In genomic region chr1:58898739-58899580, GRCh38 we compare ENCODE assay signal across 10 cellular contexts.
DNase-seq lines count a peak whose midpoint lies in the region; ATAC-seq, FAIRE-seq and TF ChIP-seq lines count a peak whose summit lies in the region.
"Had no signal": no experiment of that assay in that cellular context is flagged by ENCODE, and none has a peak within 500 bp of the region (broad histone marks: within the 10 kb centered on the region; RNA-seq: fewer than 3 reads in every experiment).

No MANE protein-coding gene starts in this region.

- H3K27ac ChIP-seq in K562 (ENCODE audit: extremely low read depth, low read depth, low read length) (peak overlapping the region; percentile 95), left lung (peak overlapping the region; percentile 65 to 84), smooth muscle cell (ENCODE audit: low read depth) (peak overlapping the region; percentile 58)

- TF ChIP-seq EP300 in K562 (IDR thresholded peaks at IDR 0.05; ENCODE audit: low read length) = peak; percentile 97

- BruUV-seq in K562 (replicated peaks; lab: Mats Ljungman, UMichigan) = no TSS peak

- H3K4me1 ChIP-seq in K562 (replicated peaks in 1 of 2; ENCODE audit: control insufficient read depth in 2 of 2, insufficient read depth in 2 of 2, low read length in 2 of 2) (peaks cover 56 to 75% of the 10 kb centered on the region in 2 experiments), left lung (peaks cover 33 to 88% of the 10 kb centered on the region in 2 donors), smooth muscle cell (ENCODE audit: low read depth) (peaks cover 23% of the 10 kb centered on the region)

- H3K4me3 ChIP-seq in K562 (no peak overlapping the region; the same call in 1 of the 2 replicates), left lung (no peak overlapping the region), smooth muscle cell (no peak overlapping the region)

- H3K79me2 ChIP-seq in K562 (ENCODE audit: control insufficient read depth, insufficient read depth, low read length) (no peaks in the 10 kb centered on the region), smooth muscle cell (ENCODE audit: low read depth) (no peaks in the 10 kb centered on the region)

- peak overlapping the region; percentile 49 to 74; a peak in 3 of 4 replicates for H3K9ac ChIP-seq in K562 (ENCODE audit: insufficient read depth in 1 of 2, low read depth in 2 of 2, low read length in 2 of 2)
- H3K9ac ChIP-seq in smooth muscle cell (ENCODE audit: low read depth) = no peak overlapping the region

- H2AFZ ChIP-seq in K562 (ENCODE audit: low read depth, low read length) (peak overlapping the region; percentile 85), smooth muscle cell (ENCODE audit: low read depth) (peak overlapping the region; percentile 5)

- peaks cover 29% of the 10 kb centered on the region for H3F3A ChIP-seq in smooth muscle cell (ENCODE audit: low read depth)

- no peaks in the 10 kb centered on the region for H3K27me3 ChIP-seq in K562 (ENCODE audit: control insufficient read depth in 2 of 2, insufficient read depth in 2 of 2, low read length in 2 of 2)
- H3K27me3 ChIP-seq in left lung = no peaks in the 10 kb centered on the region
- H3K27me3 ChIP-seq in smooth muscle cell (ENCODE audit: low read depth) = no peaks in the 10 kb centered on the region

- in situ Hi-C loops in KBM-7 (cut with MboI; ENCODE audit: low pct_unique_long_range_greater_than_20kb, low sequenced_read_pairs) = no loop called here
- in situ Hi-C loops in K562 (cut with MboI) = no loop called here

- TF ChIP-seq CTCF in K562 (IDR thresholded peaks at IDR 0.05 in 2 of 3, conservative IDR thresholded peaks at IDR 0.05 in 1 of 3; ENCODE audit: insufficient read depth in 2 of 3, low read depth in 1 of 3, low read length in 3 of 3) = no peak; a peak in 2 of 6 replicates
- no peak for TF ChIP-seq CTCF in left lung (IDR thresholded peaks at IDR 0.05)
- TF ChIP-seq CTCF in smooth muscle cell (IDR thresholded peaks at IDR 0.05; ENCODE audit: borderline replicate concordance, insufficient read depth, poor library complexity, severe bottlenecking) = no peak

- whole genome bisulfite sequencing in K562 (ENCODE audit: insufficient coverage, low coverage, missing lambda C conversion rate) = under 1% methylated on average over 10 of the region's 10 CpGs
- 28% methylated on average over 10 of the region's 10 CpGs for WGBS in smooth muscle cell (ENCODE audit: low lambda C conversion rate)

- intact Hi-C loops in K562 (cut with micrococcal nuclease) = loop anchor here (1.0 to 5.0 kb wide), 4 partner anchors 15 to 114 kb away; partner anchors contain the start of gene JUN
- intact Hi-C loops in left lung (cut with DNase I) = no loop called here

- no peaks in the 10 kb centered on the region for H4K20me1 ChIP-seq in K562 (replicated peaks; ENCODE audit: control insufficient read depth, insufficient read depth, low read length)
- H4K20me1 ChIP-seq in smooth muscle cell (ENCODE audit: low read depth) = no peaks in the 10 kb centered on the region

- H3K4me2 ChIP-seq in K562 (ENCODE audit: insufficient read depth, low read length) = peak overlapping the region; percentile 82
- peak overlapping the region; percentile 46 for H3K4me2 ChIP-seq in smooth muscle cell

- POLR2A ChIA-PET in K562 (lab: Yijun Ruan, JAX) = interaction anchor here (0.6 to 3.5 kb wide), 11 partner anchors 9 to 119 kb away, joined by 3 to 17 read pairs (median 5); partner anchors contain the start of gene JUN

- CTCF ChIA-PET in K562 (lab: Yijun Ruan, JAX; ENCODE audit: low intra/inter-chr PET ratio) = no interaction called here

- peaks cover 4% of the 10 kb centered on the region for H3K9me1 ChIP-seq in K562 (ENCODE audit: control insufficient read depth, insufficient read depth, low read length)

- H3K9me3 ChIP-seq in K562 (replicated peaks; ENCODE audit: control insufficient read depth, insufficient read depth, low read depth, low read length) (no peaks in the 10 kb centered on the region), left lung (no peaks in the 10 kb centered on the region), smooth muscle cell (replicated peaks; ENCODE audit: low read depth) (no peaks in the 10 kb centered on the region)

- ATAC-seq in K562 = peak; percentile 84
- ATAC-seq in left lung = no peak
- no peak for ATAC-seq in HG02852 (IDR thresholded peaks at IDR 0.05; ENCODE audit: unreplicated experiment)
- ATAC-seq in activated CD4-positive, CD25-positive, alpha-beta regulatory T cell treated with anti-CD3 and anti-CD28 coated beads, Interleukin-2, amount 50 U/mL, for 24 hours = no peak

- TF ChIP-seq POLR2A in K562 (conservative IDR thresholded peaks at IDR 0.05) = 0 out of 2 replicates have a peak, but pooled peaks have one; percentile 38

- FAIRE-seq in K562 (lab: Jason Lieb, UNC) = peak; percentile 98

- peak in 1 of 2 experiments; percentile 60; a peak in 3 of 4 replicates for TF ChIP-seq RAD21 in K562 (CRISPR knock-in tag; conservative IDR thresholded peaks at IDR 0.05 in 1 of 2, IDR thresholded peaks at IDR 0.05 in 1 of 2)

- DNase-seq in KBM-7 (peak; percentile 96), K562 (ENCODE audit: extremely low read depth in 1 of 4, low spot score in 3 of 4) (peak; percentile 96 to 99 (median 98)), left lung (peak; percentile 64 to 73), smooth muscle cell (lab: John Stamatoyannopoulos, UW; ENCODE audit: unreplicated experiment) (peak; percentile 34), SHP77 treated with DMSO at 0.1 percent for 48 hours (lab: John Stamatoyannopoulos, UW) (no peak), NCI-H510A (lab: John Stamatoyannopoulos, UW) (no peak)
- DNase-seq: activated CD4-positive, alpha-beta T cell treated with anti-CD3 and anti-CD28 coated beads, Interleukin-2, amount 50 U/mL, for 1 hour; NCI-H69 had no signal

- H3K36me3 ChIP-seq in K562 (ENCODE audit: control insufficient read depth, insufficient read depth, low read length) (no peaks in the 10 kb centered on the region), left lung (no peaks in the 10 kb centered on the region), smooth muscle cell (ENCODE audit: low read depth) (no peaks in the 10 kb centered on the region)

TF ChIP-seq in K562, 482 proteins besides CTCF, POLR2A, EP300 and RAD21 (continues in another document):
- TF ChIP-seq SMARCB1 (IDR thresholded peaks at IDR 0.05; ENCODE audit: insufficient read length, low read depth) (no peak), U2AF2 (optimal IDR thresholded peaks at IDR 0.05; ENCODE audit: low read depth, low read length) (no peak), MBD2 (IDR thresholded peaks at IDR 0.05; ENCODE audit: borderline replicate concordance, low read depth) (peak; percentile 90), CBX3 (IDR thresholded peaks at IDR 0.05; ENCODE audit: borderline replicate concordance in 1 of 2, low read length in 2 of 2) (peak in 1 of 2 experiments; percentile 66; a peak in 1 of 3 replicates), STAG1 (CRISPR knock-in tag; IDR thresholded peaks at IDR 0.05; ENCODE audit: borderline replicate concordance) (no peak), USF2 (CRISPR knock-in tag; IDR thresholded peaks at IDR 0.05) (peak; percentile 98), FOXP1 (CRISPR knock-in tag; IDR thresholded peaks at IDR 0.05) (no peak), ZNF589 (CRISPR knock-in tag; IDR thresholded peaks at IDR 0.05; ENCODE audit: low read depth) (peak; percentile 97), ZNF239 (CRISPR knock-in tag; IDR thresholded peaks at IDR 0.05) (peak; percentile 8), NFATC3 (IDR thresholded peaks at IDR 0.05) (no peak), DNMT1 (IDR thresholded peaks at IDR 0.05) (no peak), ZNF124 (CRISPR knock-in tag; IDR thresholded peaks at IDR 0.05) (no peak), CBFA2T2 (conservative IDR thresholded peaks at IDR 0.05) (peak; percentile 98)

Comparison
In these comparisons a context has a peak if more than half of its experiments do, and no peak if none do; other contexts are left out.
1. DNase-seq: peak in KBM-7 (single experiment), K562 (4 of 4), left lung (2 of 2) and smooth muscle cell (single experiment); none in SHP77 treated with DMSO at 0.1 percent for 48 hours (single experiment) and NCI-H510A (single experiment).
2. Peak in every context shown above with its lines, with median percentiles within 50 percentile points of each other: H3K27ac ChIP-seq.